21 cellular contexts compared by ENCODE assay signal in genomic region chr9:94859891-94860290, GRCh38.
DNase-seq lines count a peak whose midpoint lies in the region; ATAC-seq, FAIRE-seq and TF ChIP-seq lines count a peak whose summit lies in the region.
"Had no signal": no experiment of that assay in that cellular context is flagged by ENCODE, and none has a peak within 500 bp of the region (broad histone marks: within the 10 kb centered on the region; RNA-seq: fewer than 3 reads in every experiment).

No MANE protein-coding gene starts in this region.

- H3K4me1 ChIP-seq in KMS-11 (ENCODE audit: low read depth, poor library complexity, severe bottlenecking) (peaks cover 36% of the 10 kb centered on the region), astrocyte (ENCODE audit: insufficient read depth, low read length) (peaks cover 22% of the 10 kb centered on the region), skeletal muscle satellite cell (ENCODE audit: control insufficient read depth, insufficient read depth, low read length) (peaks cover 40% of the 10 kb centered on the region), GM23248 (ENCODE audit: insufficient read depth) (peaks cover 30% of the 10 kb centered on the region)

- H3K9ac ChIP-seq in KMS-11 (no peak overlapping the region), astrocyte (ENCODE audit: low read length) (no peak overlapping the region), skeletal muscle satellite cell (ENCODE audit: low read depth, low read length) (peak overlapping the region; percentile 66), GM23248 (no peak overlapping the region)

- in situ Hi-C loops in GM23248 (cut with MboI): no loop called here

- no peaks in the 10 kb centered on the region for H3K9me2 ChIP-seq in GM23248 (ENCODE audit: insufficient read depth)

- H3K79me2 ChIP-seq in KMS-11 (ENCODE audit: insufficient read depth, low read depth) (no peaks in the 10 kb centered on the region), astrocyte (ENCODE audit: insufficient read depth, low read length) (peaks cover 3% of the 10 kb centered on the region), GM23248 (ENCODE audit: insufficient read depth) (no peaks in the 10 kb centered on the region)

- peak overlapping the region; percentile 64; the same call in 1 of the 2 replicates for H3K4me2 ChIP-seq in KMS-11
- H3K4me2 ChIP-seq in astrocyte (ENCODE audit: low read length): no peak overlapping the region
- H3K4me2 ChIP-seq in skeletal muscle satellite cell (ENCODE audit: low read length): no peak overlapping the region
- H3K4me2 ChIP-seq in GM23248 (ENCODE audit: unreplicated experiment): no peak overlapping the region

- H3K27ac ChIP-seq in KMS-11 (peak overlapping the region; percentile 71; the same call in 1 of the 2 replicates), astrocyte (ENCODE audit: low read depth, low read length) (peak overlapping the region; percentile 70), GM23248 (no peak overlapping the region)
- H3K27ac ChIP-seq: adrenal gland, cardiac muscle cell, gastroesophageal sphincter, left ventricle myocardium inferior, pancreas, sigmoid colon, vagina had no signal

- no peaks in the 10 kb centered on the region for H4K20me1 ChIP-seq in KMS-11 (ENCODE audit: insufficient read depth)
- no peaks in the 10 kb centered on the region for H4K20me1 ChIP-seq in astrocyte (ENCODE audit: insufficient read depth, low read length)
- H4K20me1 ChIP-seq in GM23248 (ENCODE audit: insufficient read depth): no peaks in the 10 kb centered on the region

- peak overlapping the region; percentile 44 for H3K27ac Mint-ChIP-seq in activated T-cell treated with anti-CD3 and anti-CD28 coated beads, Interleukin-2, amount 50 U/mL, for 72 hours
- H3K27ac Mint-ChIP-seq in astrocyte (ENCODE audit: unreplicated experiment): no peak overlapping the region

- peaks cover 11% of the 10 kb centered on the region for H3F3A ChIP-seq in GM23248 (ENCODE audit: insufficient read depth)

- H3K27me3 Mint-ChIP-seq in activated T-cell treated with anti-CD3 and anti-CD28 coated beads, Interleukin-2, amount 50 U/mL, for 72 hours (ENCODE audit: low read depth): no peaks in the 10 kb centered on the region
- H3K27me3 Mint-ChIP-seq in astrocyte (ENCODE audit: low read depth, unreplicated experiment): no peaks in the 10 kb centered on the region

- FAIRE-seq in astrocyte (lab: Jason Lieb, UNC): no peak
- FAIRE-seq: pancreas had no signal

- H2AFZ ChIP-seq in KMS-11 (ENCODE audit: low read depth) (no peak overlapping the region), astrocyte (ENCODE audit: low read depth, low read length) (no peak overlapping the region), GM23248 (no peak overlapping the region)

- H3K27me3 ChIP-seq in KMS-11 (ENCODE audit: insufficient read depth, low read depth): no peaks in the 10 kb centered on the region
- no peaks in the 10 kb centered on the region for H3K27me3 ChIP-seq in astrocyte (ENCODE audit: insufficient read depth, low read length)
- H3K27me3 ChIP-seq in skeletal muscle satellite cell (ENCODE audit: control insufficient read depth, insufficient read depth, low read length): no peaks in the 10 kb centered on the region
- no peaks in the 10 kb centered on the region for H3K27me3 ChIP-seq in GM23248 (replicated peaks; ENCODE audit: insufficient read depth)
- H3K27me3 ChIP-seq: adrenal gland, cardiac muscle cell, gastroesophageal sphincter, pancreas, sigmoid colon, vagina had no signal

- no peak for TF ChIP-seq CTCF in KMS-11 (conservative IDR thresholded peaks at IDR 0.05; ENCODE audit: low read depth, low read length)
- TF ChIP-seq CTCF in astrocyte (IDR thresholded peaks at IDR 0.05; ENCODE audit: insufficient read depth, low read depth, low read length): no peak

- peak overlapping the region; percentile 44 to 65 for H3K4me3 Mint-ChIP-seq in activated T-cell treated with anti-CD3 and anti-CD28 coated beads, Interleukin-2, amount 50 U/mL, for 72 hours
- peak overlapping the region; percentile 2 for H3K4me3 Mint-ChIP-seq in astrocyte (ENCODE audit: unreplicated experiment)

- peaks cover 1 to 3% of the 10 kb centered on the region in 2 donors for H3K9me3 Mint-ChIP-seq in activated T-cell treated with anti-CD3 and anti-CD28 coated beads, Interleukin-2, amount 50 U/mL, for 72 hours
- H3K9me3 Mint-ChIP-seq in astrocyte (ENCODE audit: unreplicated experiment): peaks cover 6% of the 10 kb centered on the region

- H3K9me3 ChIP-seq in astrocyte (ENCODE audit: insufficient read depth, low read depth, low read length) (no peaks in the 10 kb centered on the region), skeletal muscle satellite cell (replicated peaks; ENCODE audit: low read length) (no peaks in the 10 kb centered on the region), GM23248 (ENCODE audit: low read depth) (no peaks in the 10 kb centered on the region)
- H3K9me3 ChIP-seq: adrenal gland, gastroesophageal sphincter, pancreas, sigmoid colon, vagina had no signal

- no peak for DNase-seq in activated T-cell treated with anti-CD3 and anti-CD28 coated beads, Interleukin-2, amount 50 U/mL, for 72 hours
- DNase-seq in activated T-cell treated with anti-CD3 and anti-CD28 coated beads, Interleukin-2, amount 50 U/mL, for 48 hours: no peak
- DNase-seq in astrocyte (ENCODE audit: low read depth) (no peak), GM23248 (no peak), DMS 273 treated with DMSO at 0.1 percent for 48 hours (lab: John Stamatoyannopoulos, UW) (no peak)
- DNase-seq: adrenal gland; left ventricle myocardium inferior; NCI-H1105; NCI-H526; pancreas; SIG-M5; sigmoid colon; stimulated activated CD4-positive, alpha-beta T cell treated with anti-CD3 and anti-CD28 coated beads, Interleukin-2, amount 100 ng/mL, for 24 hours; substantia nigra; T-helper 9 cell had no signal

- no peak overlapping the region for H3K4me3 ChIP-seq in KMS-11 (IDR thresholded peaks at IDR 0.05; ENCODE audit: insufficient read depth, low read depth, low read length)
- no peak overlapping the region for H3K4me3 ChIP-seq in astrocyte (ENCODE audit: insufficient read depth, low read depth, low read length)
- no peak overlapping the region for H3K4me3 ChIP-seq in skeletal muscle satellite cell (ENCODE audit: low read length)
- H3K4me3 ChIP-seq in GM23248: no peak overlapping the region
- H3K4me3 ChIP-seq: adrenal gland, cardiac muscle cell, gastroesophageal sphincter, left ventricle myocardium inferior, pancreas, sigmoid colon, vagina had no signal

- H3K4me1 Mint-ChIP-seq in activated T-cell treated with anti-CD3 and anti-CD28 coated beads, Interleukin-2, amount 50 U/mL, for 72 hours (ENCODE audit: low read depth): peaks cover 42% of the 10 kb centered on the region
- peaks cover 25% of the 10 kb centered on the region for H3K4me1 Mint-ChIP-seq in astrocyte (ENCODE audit: low read depth, unreplicated experiment)

- H3K36me3 ChIP-seq in KMS-11 (ENCODE audit: insufficient read depth) (no peaks in the 10 kb centered on the region), astrocyte (ENCODE audit: insufficient read depth, low read length) (no peaks in the 10 kb centered on the region), skeletal muscle satellite cell (ENCODE audit: insufficient read depth, low read length) (no peaks in the 10 kb centered on the region), GM23248 (ENCODE audit: low read depth) (no peaks in the 10 kb centered on the region)
- H3K36me3 ChIP-seq: adrenal gland, cardiac muscle cell, gastroesophageal sphincter, left ventricle myocardium inferior, pancreas, sigmoid colon, vagina had no signal

- ATAC-seq in activated T-cell treated with anti-CD3 and anti-CD28 coated beads, Interleukin-2, amount 50 U/mL, for 72 hours (replicated peaks in 1 of 2): no peak
- ATAC-seq in GM21619 (IDR thresholded peaks at IDR 0.05; ENCODE audit: unreplicated experiment): no peak
- ATAC-seq: gastroesophageal sphincter, pancreas had no signal

- peaks cover 3 to 5% of the 10 kb centered on the region in 2 donors for H3K36me3 Mint-ChIP-seq in activated T-cell treated with anti-CD3 and anti-CD28 coated beads, Interleukin-2, amount 50 U/mL, for 72 hours (ENCODE audit: insufficient read depth in 2 of 2)
- H3K36me3 Mint-ChIP-seq in astrocyte (ENCODE audit: low read depth, unreplicated experiment): peaks cover 9% of the 10 kb centered on the region

- 94 to 96% methylated on average over 6 of the region's 6 CpGs for WGBS in GM23248 (ENCODE audit: low coverage in 1 of 2, low lambda C conversion rate in 2 of 2, missing lambda C conversion rate in 2 of 2), 2 experiments
